17 cellular contexts compared by ENCODE assay signal in the genomic region with DNA sequence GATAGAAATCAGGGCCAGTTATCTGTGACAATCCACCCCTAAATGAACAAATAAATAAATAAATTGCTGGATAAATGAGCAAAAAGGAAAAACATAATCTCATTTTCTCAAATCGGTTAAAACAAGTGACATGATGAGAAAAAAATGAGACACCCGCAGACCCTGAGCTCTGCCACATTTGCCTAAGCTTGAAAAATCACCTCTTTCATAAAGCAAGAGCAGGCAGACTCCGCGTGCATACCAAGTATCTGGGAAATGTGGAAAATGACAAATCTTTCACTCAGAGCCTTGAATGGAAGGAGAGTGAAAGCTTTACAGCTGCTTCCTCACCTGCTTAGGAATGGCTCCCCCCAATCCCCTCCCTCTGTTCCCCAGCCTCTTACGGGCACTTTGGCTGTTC.
DNase-seq lines count a peak whose midpoint lies in the region; ATAC-seq and TF ChIP-seq lines count a peak whose summit lies in the region.
"Had no signal": no experiment of that assay in that cellular context is flagged by ENCODE, and none has a peak within 500 bp of the region (broad histone marks: within the 10 kb centered on the region; RNA-seq: fewer than 3 reads in every experiment).

No MANE protein-coding gene starts in this region.

- peak overlapping the region; percentile 41 for H3K9ac ChIP-seq in trophoblast cell (ENCODE audit: low read length)
- H3K9ac ChIP-seq: BLaER1 treated with 17β-estradiol and CSF1 and Interleukin-3, amounts not matched to agents 10 nM and 100 nM had no signal

- H3K4me1 ChIP-seq in OCI-LY7 (ENCODE audit: insufficient read depth, low read length, poor library complexity, severe bottlenecking) (no peaks in the 10 kb centered on the region), trophoblast cell (ENCODE audit: control insufficient read depth in 1 of 2, insufficient read depth in 2 of 2, low read length in 2 of 2) (peaks cover 2 to 4% of the 10 kb centered on the region in 2 experiments), left ventricle myocardium inferior (peaks cover 8% of the 10 kb centered on the region)
- H3K4me1 ChIP-seq: Caco-2 had no signal

- intact Hi-C loops in OCI-LY7 (cut with micrococcal nuclease; ENCODE audit: unreplicated experiment): loop anchor here (5.0 kb wide), 1 partner anchor 113 kb away; no protein-coding TSS in a partner anchor
- intact Hi-C loops in left ventricle myocardium inferior (cut with micrococcal nuclease): no loop called here

- H3K14ac ChIP-seq in trophoblast cell (ENCODE audit: low read length): no peak overlapping the region

- BruUV-seq in OCI-LY7 (replicated peaks; lab: Mats Ljungman, UMichigan): no TSS peak

- peaks cover 56% of the 10 kb centered on the region for H3K27me3 Mint-ChIP-seq in neural crest cell (ENCODE audit: low read depth)
- H3K27me3 Mint-ChIP-seq in stimulated activated naive CD8-positive, alpha-beta T cell treated with anti-CD3 and anti-CD28 coated beads, Interleukin-15, amount 100 ng/mL, for 72 hours: peaks cover 32% of the 10 kb centered on the region

- H3K4me3 Mint-ChIP-seq in neural crest cell: peak overlapping the region; percentile 41
- H3K4me3 Mint-ChIP-seq in stimulated activated naive CD8-positive, alpha-beta T cell treated with anti-CD3 and anti-CD28 coated beads, Interleukin-15, amount 100 ng/mL, for 72 hours: no peak overlapping the region
- H3K4me3 Mint-ChIP-seq: B cell; CD4-positive, alpha-beta T cell; CD8-positive, alpha-beta T cell had no signal

- H3K18ac ChIP-seq in trophoblast cell (ENCODE audit: low read length): no peak overlapping the region

- H4K8ac ChIP-seq in trophoblast cell (ENCODE audit: low read depth, low read length): no peak overlapping the region

- H2AFZ ChIP-seq in OCI-LY7 (ENCODE audit: low read length): peak overlapping the region; percentile 75
- H2AFZ ChIP-seq in trophoblast cell (ENCODE audit: insufficient read depth, low read length, poor library complexity): no peak overlapping the region

- H4K20me1 ChIP-seq in OCI-LY7 (ENCODE audit: insufficient read depth, low read length): no peaks in the 10 kb centered on the region
- H4K20me1 ChIP-seq: BLaER1 treated with 17β-estradiol and CSF1 and Interleukin-3, amounts not matched to agents 10 nM and 100 nM had no signal

- no peak overlapping the region for H2AK5ac ChIP-seq in trophoblast cell (ENCODE audit: low read length)

- H3K79me2 ChIP-seq in OCI-LY7 (ENCODE audit: insufficient read depth, low read depth, low read length) (no peaks in the 10 kb centered on the region), trophoblast cell (ENCODE audit: control insufficient read depth, insufficient read depth, low read length, poor library complexity) (no peaks in the 10 kb centered on the region)

- CTCF ChIA-PET in OCI-LY7 (lab: Charles Lee; ENCODE audit: unreplicated experiment): no interaction called here

- no peak overlapping the region for H4K12ac ChIP-seq in trophoblast cell (ENCODE audit: low read depth, low read length)

- no peak overlapping the region for H3K27ac Mint-ChIP-seq in neural crest cell (ENCODE audit: unreplicated experiment)
- H3K27ac Mint-ChIP-seq in stimulated activated naive CD8-positive, alpha-beta T cell treated with anti-CD3 and anti-CD28 coated beads, Interleukin-15, amount 100 ng/mL, for 72 hours: no peak overlapping the region
- H3K27ac Mint-ChIP-seq: B cell; CD4-positive, alpha-beta T cell; CD8-positive, alpha-beta T cell had no signal

- WGBS in trophoblast cell (ENCODE audit: extremely low coverage, insufficient coverage, insufficient read length): no CpG with 5 or more reads among the region's 5 CpGs

- no peaks in the 10 kb centered on the region for H3K36me3 Mint-ChIP-seq in neural crest cell (ENCODE audit: low read depth)
- H3K36me3 Mint-ChIP-seq: CD8-positive, alpha-beta T cell had no signal

- H3K9me3 Mint-ChIP-seq in neural crest cell: no peaks in the 10 kb centered on the region
- no peaks in the 10 kb centered on the region for H3K9me3 Mint-ChIP-seq in stimulated activated naive CD8-positive, alpha-beta T cell treated with anti-CD3 and anti-CD28 coated beads, Interleukin-15, amount 100 ng/mL, for 72 hours
- H3K9me3 Mint-ChIP-seq: CD4-positive, alpha-beta T cell; CD8-positive, alpha-beta T cell had no signal

- peaks cover 8% of the 10 kb centered on the region for H3K4me1 Mint-ChIP-seq in neural crest cell
- H3K4me1 Mint-ChIP-seq in stimulated activated naive CD8-positive, alpha-beta T cell treated with anti-CD3 and anti-CD28 coated beads, Interleukin-15, amount 100 ng/mL, for 72 hours: peaks cover 18% of the 10 kb centered on the region

- H3K27me3 ChIP-seq in trophoblast cell (ENCODE audit: insufficient read depth, low read length) (peaks cover 9% of the 10 kb centered on the region), left ventricle myocardium inferior (ENCODE audit: low read depth) (peaks cover 50% of the 10 kb centered on the region)

- H3K79me1 ChIP-seq in trophoblast cell (ENCODE audit: low read length): no peaks in the 10 kb centered on the region

- H3K36me3 ChIP-seq in OCI-LY7 (ENCODE audit: insufficient read depth, low read length) (no peaks in the 10 kb centered on the region), trophoblast cell (ENCODE audit: control insufficient read depth in 1 of 2, insufficient read depth in 2 of 2, low read length in 2 of 2) (no peaks in the 10 kb centered on the region), left ventricle myocardium inferior (no peaks in the 10 kb centered on the region)
- H3K36me3 ChIP-seq: BLaER1 treated with 17β-estradiol and CSF1 and Interleukin-3, amounts not matched to agents 10 nM and 100 nM had no signal

- H4K91ac ChIP-seq in trophoblast cell (ENCODE audit: low read depth, low read length): no peak overlapping the region

- H2BK120ac ChIP-seq in trophoblast cell (ENCODE audit: insufficient read depth, low read length, poor library complexity): no peak overlapping the region

- no peak for TF ChIP-seq CTCF in OCI-LY7 (conservative IDR thresholded peaks at IDR 0.05; ENCODE audit: low read length)
- TF ChIP-seq CTCF in neural crest cell (conservative IDR thresholded peaks at IDR 0.05): no peak
- TF ChIP-seq CTCF in left ventricle myocardium inferior (IDR thresholded peaks at IDR 0.05; ENCODE audit: borderline replicate concordance): no peak

- H3K9me3 ChIP-seq in OCI-LY7 (ENCODE audit: low read length) (no peaks in the 10 kb centered on the region), trophoblast cell (ENCODE audit: insufficient read depth, low read depth, low read length) (no peaks in the 10 kb centered on the region), left ventricle myocardium inferior (replicated peaks) (no peaks in the 10 kb centered on the region)
- H3K9me3 ChIP-seq: Caco-2 had no signal

- POLR2A ChIA-PET in OCI-LY7 (lab: Charles Lee): no interaction called here

- no peaks in the 10 kb centered on the region for H3K9me2 ChIP-seq in OCI-LY7 (ENCODE audit: insufficient read depth, low read length)

- no peak overlapping the region for H2BK12ac ChIP-seq in trophoblast cell (ENCODE audit: low read length)

- H3K4me3 ChIP-seq in OCI-LY7 (ENCODE audit: low read depth, low read length, poor library complexity, severe bottlenecking) (no peak overlapping the region), trophoblast cell (ENCODE audit: low read depth, low read length) (no peak overlapping the region), left ventricle myocardium inferior (no peak overlapping the region)
- H3K4me3 ChIP-seq: BLaER1 treated with 17β-estradiol and CSF1 and Interleukin-3, amounts not matched to agents 10 nM and 100 nM had no signal

- no peak overlapping the region for H3K4ac ChIP-seq in trophoblast cell (ENCODE audit: low read depth, low read length)

- H3K4me2 ChIP-seq in OCI-LY7 (ENCODE audit: low read length): no peak overlapping the region
- no peak overlapping the region for H3K4me2 ChIP-seq in trophoblast cell (ENCODE audit: low read length)
- H3K4me2 ChIP-seq: BLaER1 treated with 17β-estradiol and CSF1 and Interleukin-3, amounts not matched to agents 10 nM and 100 nM had no signal

- no peak overlapping the region for H2BK5ac ChIP-seq in trophoblast cell (ENCODE audit: low read depth, low read length, poor library complexity)

- no peak for DNase-seq in OCI-LY7 (ENCODE audit: low spot score)
- no peak for DNase-seq in neural crest cell (ENCODE audit: low read depth, low spot score)
- DNase-seq in trophoblast cell: peak; percentile 11 to 57
- DNase-seq in stimulated activated naive CD8-positive, alpha-beta T cell treated with anti-CD3 and anti-CD28 coated beads, Interleukin-15, amount 100 ng/mL, for 72 hours: no peak
- DNase-seq in left ventricle myocardium inferior: no peak
- DNase-seq: 8988T; ACHN; Caco-2; Calu3; CD4-positive, alpha-beta T cell; CD8-positive, alpha-beta T cell; DMS79 treated with DMSO at 0.1 percent for 48 hours; GF-D8 had no signal

- H3K23ac ChIP-seq in trophoblast cell (ENCODE audit: low read length): no peak overlapping the region

- H3K27ac ChIP-seq in OCI-LY7 (ENCODE audit: low read depth, low read length, poor library complexity, severe bottlenecking): no peak overlapping the region
- no peak overlapping the region for H3K27ac ChIP-seq in trophoblast cell (ENCODE audit: low read depth, low read length)
- H3K27ac ChIP-seq in left ventricle myocardium inferior (replicated peaks): no peak overlapping the region
- H3K27ac ChIP-seq: BLaER1 treated with 17β-estradiol and CSF1 and Interleukin-3, amounts not matched to agents 10 nM and 100 nM; C4-2B had no signal

- no peak for ATAC-seq in stimulated activated naive CD8-positive, alpha-beta T cell treated with anti-CD3 and anti-CD28 coated beads, Interleukin-15, amount 100 ng/mL, for 72 hours
- ATAC-seq in GM21786 (IDR thresholded peaks at IDR 0.05; ENCODE audit: unreplicated experiment): no peak
- ATAC-seq: CD8-positive, alpha-beta T cell had no signal

Comparison
In these comparisons a context has a peak if more than half of its experiments do, and no peak if none do; other contexts are left out.
1. DNase-seq: peak in trophoblast cell (2 of 2); none in OCI-LY7 (single experiment), neural crest cell (single experiment), stimulated activated naive CD8-positive, alpha-beta T cell treated with anti-CD3 and anti-CD28 coated beads, Interleukin-15, amount 100 ng/mL, for 72 hours (0 of 2) and left ventricle myocardium inferior (single experiment).